Comparison of ENCODE assay signal across 10 cellular contexts in the genomic region with DNA sequence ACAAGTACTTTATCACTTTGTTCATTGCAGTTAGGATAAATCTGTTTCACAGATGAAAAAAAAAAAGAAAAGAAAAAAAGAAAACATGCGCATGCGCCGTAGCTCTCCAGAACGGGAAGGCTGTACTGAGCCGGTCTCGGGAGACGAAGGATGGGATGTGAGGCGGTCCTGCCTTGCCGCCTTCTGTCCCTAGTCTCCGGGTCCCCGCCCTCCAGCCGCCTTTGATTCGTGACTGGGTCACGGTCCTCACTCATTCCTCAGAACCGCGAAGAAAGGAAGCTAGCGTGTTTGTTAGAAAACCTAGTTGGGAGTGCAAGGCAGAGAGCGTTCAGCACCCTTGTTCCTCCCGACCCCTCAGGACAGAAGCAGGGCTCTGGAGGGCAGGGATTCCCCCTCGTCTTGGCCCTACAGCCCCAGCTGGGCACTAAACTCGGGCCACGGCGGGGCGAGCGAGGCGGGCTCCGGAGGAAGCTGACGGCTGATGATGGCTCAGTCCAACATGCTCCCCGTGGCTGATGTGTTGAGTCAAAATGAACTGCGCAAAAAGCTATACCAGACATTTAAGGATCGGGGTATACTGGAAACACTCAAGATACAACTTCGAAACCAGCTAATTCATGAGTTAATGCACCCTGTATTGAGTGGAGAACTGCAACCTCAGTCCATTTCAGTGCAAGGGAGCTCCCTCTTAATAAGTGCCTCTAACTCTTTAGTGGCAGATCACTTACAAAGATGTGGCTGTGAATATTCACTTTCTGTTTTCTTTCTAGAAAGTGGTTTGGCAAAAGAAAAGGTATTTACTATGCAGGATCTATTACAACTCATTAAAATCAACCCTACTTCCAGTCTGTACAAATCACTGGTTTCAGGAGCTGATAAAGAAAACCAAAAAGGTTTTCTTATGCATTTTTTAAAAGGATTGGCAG. TPM values are rescaled to one million over a fixed set of nuclear protein-coding genes. Genes with fewer than 3 reads are reported as not detected.
DNase-seq lines count a peak whose midpoint lies in the region; ATAC-seq and TF ChIP-seq lines count a peak whose summit lies in the region.
"Had no signal": no experiment of that assay in that cellular context is flagged by ENCODE, and none has a peak within 500 bp of the region (broad histone marks: within the 10 kb centered on the region; RNA-seq: fewer than 3 reads in every experiment).

No MANE protein-coding gene starts in this region.

- H3K4me1 Mint-ChIP-seq in activated T-helper 1 cell treated with anti-CD3 and anti-CD28 coated beads, Interleukin-12 subunit alpha, Interleukin-12 subunit beta, Interleukin-2, Interleukin-4 antibody, amounts not matched to agents 30 ng/mL and 10 ng/mL and 1 ng/mL, durations not matched to agents 14 hours and 24 hours and 36 hours (ENCODE audit: low read depth), result peaks cover 6% of the 10 kb centered on the region

- H3K4me3 ChIP-seq in right atrium auricular region (no peak overlapping the region), right cardiac atrium (ENCODE audit: low read length) (no peak overlapping the region), uterus (peak overlapping the region in 1 of 2 donors; percentile 29), body of pancreas (no peak overlapping the region)

- peak; percentile 39 for ATAC-seq in Right ventricle myocardium superior (ENCODE audit: poor library complexity)
- peak; percentile 70 to 76 for ATAC-seq in right cardiac atrium
- ATAC-seq in body of pancreas, result no peak

- no peaks in the 10 kb centered on the region for H3K27me3 Mint-ChIP-seq in activated T-helper 1 cell treated with anti-CD3 and anti-CD28 coated beads, Interleukin-12 subunit alpha, Interleukin-12 subunit beta, Interleukin-2, Interleukin-4 antibody, amounts not matched to agents 30 ng/mL and 10 ng/mL and 1 ng/mL, durations not matched to agents 14 hours and 24 hours and 36 hours (ENCODE audit: insufficient read depth)

- 79% methylated on average over 32 of the region's 32 CpGs for WGBS in right cardiac atrium
- 86 to 90% methylated on average over 32 of the region's 32 CpGs for WGBS in body of pancreas, 2 donors

- no peaks in the 10 kb centered on the region for H3K9me3 ChIP-seq in right atrium auricular region
- no peaks in the 10 kb centered on the region for H3K9me3 ChIP-seq in right cardiac atrium (ENCODE audit: control insufficient read depth, low read length)
- no peaks in the 10 kb centered on the region for H3K9me3 ChIP-seq in uterus
- no peaks in the 10 kb centered on the region for H3K9me3 ChIP-seq in body of pancreas
- H3K9me3 ChIP-seq: tibial nerve had no signal

- no peaks in the 10 kb centered on the region for H3K27me3 ChIP-seq in right atrium auricular region
- no peaks in the 10 kb centered on the region for H3K27me3 ChIP-seq in right cardiac atrium (ENCODE audit: control insufficient read depth, insufficient read depth)
- H3K27me3 ChIP-seq in uterus, result no peaks in the 10 kb centered on the region
- no peaks in the 10 kb centered on the region for H3K27me3 ChIP-seq in body of pancreas
- H3K27me3 ChIP-seq: tibial nerve had no signal

- intact Hi-C loops in Right ventricle myocardium superior (cut with DNase I), result no loop called here
- intact Hi-C loops in activated T-helper 1 cell treated with anti-CD3 and anti-CD28 coated beads, Interleukin-12 subunit alpha, Interleukin-12 subunit beta, Interleukin-2, Interleukin-4 antibody, amounts not matched to agents 30 ng/mL and 10 ng/mL and 1 ng/mL, durations not matched to agents 14 hours and 24 hours and 36 hours (cut with micrococcal nuclease), result loop anchor here (10.0 kb wide), 1 partner anchor 334 kb away; a partner anchor contains a TSS
- intact Hi-C loops in right cardiac atrium (cut with DNase I), result no loop called here
- intact Hi-C loops in uterus (cut with DNase I; ENCODE audit: low total_unique reads), result no loop called here
- intact Hi-C loops in body of pancreas (cut with DNase I), result no loop called here

- DNase-seq in Right ventricle myocardium superior (no peak), right atrium auricular region (ENCODE audit: low spot score) (no peak), right cardiac atrium (peak; percentile 31 to 67 (median 61)), uterus (peak; percentile 18 to 25), NCI-H2171 (lab: John Stamatoyannopoulos, UW) (no peak), body of pancreas (no peak), RKO (ENCODE audit: low spot score) (no peak)
- peak; percentile 5 for DNase-seq in activated T-helper 1 cell treated with anti-CD3 and anti-CD28 coated beads, Interleukin-12 subunit alpha, Interleukin-12 subunit beta, Interleukin-2, Interleukin-4 antibody, amounts not matched to agents 30 ng/mL and 10 ng/mL and 1 ng/mL, durations not matched to agents 14 hours and 24 hours and 36 hours (ENCODE audit: low spot score)
- DNase-seq: mesendoderm had no signal

- no peak overlapping the region for H3K27ac ChIP-seq in right atrium auricular region
- no peak overlapping the region for H3K27ac ChIP-seq in right cardiac atrium (ENCODE audit: low read length)
- no peak overlapping the region for H3K27ac ChIP-seq in uterus
- H3K27ac ChIP-seq in body of pancreas, result no peak overlapping the region

- H3K36me3 Mint-ChIP-seq in activated T-helper 1 cell treated with anti-CD3 and anti-CD28 coated beads, Interleukin-12 subunit alpha, Interleukin-12 subunit beta, Interleukin-2, Interleukin-4 antibody, amounts not matched to agents 30 ng/mL and 10 ng/mL and 1 ng/mL, durations not matched to agents 14 hours and 24 hours and 36 hours (ENCODE audit: low read depth), result peaks cover 4% of the 10 kb centered on the region

- peaks cover 60% of the 10 kb centered on the region for H3K36me3 ChIP-seq in right atrium auricular region
- no peaks in the 10 kb centered on the region for H3K36me3 ChIP-seq in uterus
- peaks cover 2 to 6% of the 10 kb centered on the region in 2 donors for H3K36me3 ChIP-seq in body of pancreas (replicated peaks in 1 of 2; ENCODE audit: insufficient read depth in 1 of 2, low read depth in 2 of 2)

- no peaks in the 10 kb centered on the region for H3K9me3 Mint-ChIP-seq in activated T-helper 1 cell treated with anti-CD3 and anti-CD28 coated beads, Interleukin-12 subunit alpha, Interleukin-12 subunit beta, Interleukin-2, Interleukin-4 antibody, amounts not matched to agents 30 ng/mL and 10 ng/mL and 1 ng/mL, durations not matched to agents 14 hours and 24 hours and 36 hours

- TF ChIP-seq POLR2A in uterus (IDR thresholded peaks at IDR 0.05) (no peak), body of pancreas (IDR thresholded peaks at IDR 0.05) (no peak)

- TF ChIP-seq CTCF in right atrium auricular region (IDR thresholded peaks at IDR 0.05) (no peak), uterus (IDR thresholded peaks at IDR 0.05) (no peak), body of pancreas (IDR thresholded peaks at IDR 0.05) (no peak)

- H3K27ac Mint-ChIP-seq in activated T-helper 1 cell treated with anti-CD3 and anti-CD28 coated beads, Interleukin-12 subunit alpha, Interleukin-12 subunit beta, Interleukin-2, Interleukin-4 antibody, amounts not matched to agents 30 ng/mL and 10 ng/mL and 1 ng/mL, durations not matched to agents 14 hours and 24 hours and 36 hours, result peak overlapping the region; percentile 65

- peak overlapping the region; percentile 83 for H3K4me3 Mint-ChIP-seq in activated T-helper 1 cell treated with anti-CD3 and anti-CD28 coated beads, Interleukin-12 subunit alpha, Interleukin-12 subunit beta, Interleukin-2, Interleukin-4 antibody, amounts not matched to agents 30 ng/mL and 10 ng/mL and 1 ng/mL, durations not matched to agents 14 hours and 24 hours and 36 hours

- no peaks in the 10 kb centered on the region for H3K4me1 ChIP-seq in right atrium auricular region
- H3K4me1 ChIP-seq in right cardiac atrium (ENCODE audit: control insufficient read depth, insufficient read depth, low read length), result no peaks in the 10 kb centered on the region
- H3K4me1 ChIP-seq in uterus, result no peaks in the 10 kb centered on the region
- H3K4me1 ChIP-seq in body of pancreas, result no peaks in the 10 kb centered on the region
- H3K4me1 ChIP-seq: tibial nerve had no signal

RNA-seq across cellular contexts. Expression of a gene that starts 40.0 kb away (rescaled TPM):
- total RNA-seq in Right ventricle myocardium superior (7.8 TPM), right atrium auricular region (10 to 100 TPM in 1 of 2 donors, 1 to 10 TPM in 1; 9.0 to 22.5 TPM), right cardiac atrium (10 to 100 TPM in 2 of 4 donors, 1 to 10 TPM in 2; 9.6 to 12.4 (median 10.9) TPM), uterus (10 to 100 TPM; 22.4 to 68.2 (median 35.9) TPM), body of pancreas (10 to 100 TPM; 21.1 to 39.2 TPM)
- 5.5 and 7.7 TPM in 2 replicates for total RNA-seq in activated T-helper 1 cell treated with anti-CD3 and anti-CD28 coated beads, Interleukin-12 subunit alpha, Interleukin-12 subunit beta, Interleukin-2, Interleukin-4 antibody, amounts not matched to agents 30 ng/mL and 10 ng/mL and 1 ng/mL, durations not matched to agents 14 hours and 24 hours and 36 hours
- 2.3 TPM for polyA plus RNA-seq in right cardiac atrium

Comparison
In these comparisons a context has a peak if more than half of its experiments do, and no peak if none do; other contexts are left out.
1. DNase-seq: peak in activated T-helper 1 cell treated with anti-CD3 and anti-CD28 coated beads, Interleukin-12 subunit alpha, Interleukin-12 subunit beta, Interleukin-2, Interleukin-4 antibody, amounts not matched to agents 30 ng/mL and 10 ng/mL and 1 ng/mL, durations not matched to agents 14 hours and 24 hours and 36 hours (single experiment), right cardiac atrium (3 of 3) and uterus (2 of 2); none in Right ventricle myocardium superior (single experiment), right atrium auricular region (single experiment), NCI-H2171 (single experiment), body of pancreas (0 of 4) and RKO (single experiment).